Comparison of ENCODE assay signal across 19 cellular contexts in the genomic region with DNA sequence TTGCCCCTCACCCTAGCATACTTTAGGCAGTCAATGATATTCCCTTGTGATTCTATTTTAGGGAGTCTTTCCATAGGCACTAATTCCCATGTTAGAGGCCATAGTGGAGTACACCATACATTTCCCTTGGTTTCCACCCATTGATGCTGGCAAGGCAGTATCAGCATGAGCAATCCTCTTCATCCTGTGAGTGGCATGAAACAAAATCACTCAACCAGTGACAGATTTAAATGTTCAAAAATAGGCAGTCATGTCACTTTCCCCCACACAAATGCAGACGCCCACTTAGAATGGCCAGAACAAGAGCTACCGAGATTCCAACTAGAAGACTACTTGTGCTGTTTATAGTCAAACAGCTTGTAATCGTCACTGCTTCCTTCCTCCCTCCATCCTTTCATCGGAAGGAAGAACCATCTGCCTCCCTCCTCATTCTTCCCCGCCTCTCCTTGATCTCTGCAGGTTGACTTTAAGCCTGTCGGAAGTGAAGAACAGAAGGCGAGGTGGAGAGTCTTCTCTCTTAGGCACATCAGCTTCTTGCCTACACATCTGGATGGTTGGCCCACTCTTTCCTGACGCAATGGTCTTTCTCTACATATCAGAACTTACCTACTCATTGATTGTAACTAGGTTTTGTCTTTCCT. TPM values are rescaled to one million over a fixed set of nuclear protein-coding genes. Genes with fewer than 3 reads are reported as not detected.
DNase-seq lines count a peak whose midpoint lies in the region; ATAC-seq and TF ChIP-seq lines count a peak whose summit lies in the region.
"Had no signal": no experiment of that assay in that cellular context is flagged by ENCODE, and none has a peak within 500 bp of the region (broad histone marks: within the 10 kb centered on the region; RNA-seq: fewer than 3 reads in every experiment).

No MANE protein-coding gene starts in this region.

- no peak overlapping the region for H3K4me3 Mint-ChIP-seq in activated CD4-positive, alpha-beta T cell treated with anti-CD3 and anti-CD28 coated beads for 36 hours
- H3K4me3 Mint-ChIP-seq in activated CD8-positive, alpha-beta T cell treated with anti-CD3 and anti-CD28 coated beads for 36 hours: no peak overlapping the region
- H3K4me3 Mint-ChIP-seq: WTC11 had no signal

- DNase-seq in activated CD4-positive, alpha-beta T cell treated with anti-CD3 and anti-CD28 coated beads for 36 hours: peak; percentile 20
- no peak for DNase-seq in activated CD4-positive, alpha-beta T cell treated with anti-CD3 and anti-CD28 coated beads for 4 hours
- no peak for DNase-seq in activated CD8-positive, alpha-beta T cell treated with anti-CD3 and anti-CD28 coated beads for 36 hours
- DNase-seq in inferior parietal cortex (ENCODE audit: extremely low spot score) (peak; percentile 33), A172 (ENCODE audit: low spot score) (no peak), left colon (no peak)
- DNase-seq: 8988T; brain microvascular endothelial cell; dermis blood vessel endothelial cell; kidney glomerular epithelial cell; NCI-H1694 treated with DMSO at 0.1 percent for 48 hours; stimulated activated CD4-positive, alpha-beta T cell treated with anti-CD3 and anti-CD28 coated beads, Interleukin-1b, Interleukin-23, amount 100 ng/mL, for 48 hours; uterus had no signal

- peak; percentile 62 for ATAC-seq in activated CD4-positive, alpha-beta T cell treated with anti-CD3 and anti-CD28 coated beads for 36 hours
- peak; percentile 52 for ATAC-seq in activated CD8-positive, alpha-beta T cell treated with anti-CD3 and anti-CD28 coated beads for 36 hours
- ATAC-seq in left colon (no peak), HG02588 (IDR thresholded peaks at IDR 0.05; ENCODE audit: unreplicated experiment) (no peak)
- ATAC-seq: WTC11 had no signal

- H3F3A ChIP-seq in DOHH2 (ENCODE audit: control insufficient read depth, insufficient read depth): peaks cover 38% of the 10 kb centered on the region

- H3K4me2 ChIP-seq in DOHH2 (ENCODE audit: low read length): peak overlapping the region; percentile 84
- H3K4me2 ChIP-seq: hepatocyte had no signal

- POLR2A ChIA-PET in activated CD4-positive, alpha-beta T cell treated with anti-CD3 and anti-CD28 coated beads for 36 hours (lab: Charles Lee): no interaction called here
- POLR2A ChIA-PET in activated CD8-positive, alpha-beta T cell treated with anti-CD3 and anti-CD28 coated beads for 36 hours (lab: Charles Lee): interaction anchor here (2.1 kb wide), 1 partner anchor 36 kb away, joined by 7 read pairs; no protein-coding TSS in a partner anchor

- H3K9me2 ChIP-seq in DOHH2 (replicated peaks; ENCODE audit: control insufficient read depth, low read length): no peaks in the 10 kb centered on the region

- H3K4me1 ChIP-seq in DOHH2 (ENCODE audit: control insufficient read depth, low read length): peaks cover 95% of the 10 kb centered on the region
- H3K4me1 ChIP-seq: HAP-1, parathyroid adenoma, uterus had no signal

- no peaks in the 10 kb centered on the region for H4K20me1 ChIP-seq in DOHH2 (ENCODE audit: control insufficient read depth, insufficient read depth, low read depth, low read length)

- H3K36me3 ChIP-seq in DOHH2 (ENCODE audit: control insufficient read depth, low read length): no peaks in the 10 kb centered on the region
- H3K36me3 ChIP-seq: brain microvascular endothelial cell, HAP-1, uterus had no signal

- H3K9me3 ChIP-seq in DOHH2 (ENCODE audit: control insufficient read depth, insufficient read depth, low read length): no peaks in the 10 kb centered on the region
- H3K9me3 ChIP-seq: HAP-1, uterus had no signal

- H3K27ac ChIP-seq in DOHH2 (ENCODE audit: low read depth, low read length): peak overlapping the region; percentile 98
- H3K27ac ChIP-seq: brain microvascular endothelial cell, hepatocyte, parathyroid adenoma, uterus had no signal

- H3K27ac Mint-ChIP-seq in activated CD4-positive, alpha-beta T cell treated with anti-CD3 and anti-CD28 coated beads for 36 hours: peak overlapping the region; percentile 74
- H3K27ac Mint-ChIP-seq in activated CD8-positive, alpha-beta T cell treated with anti-CD3 and anti-CD28 coated beads for 36 hours: peak overlapping the region; percentile 40
- H3K27ac Mint-ChIP-seq: WTC11 had no signal

- no peaks in the 10 kb centered on the region for H3K9me3 Mint-ChIP-seq in activated CD4-positive, alpha-beta T cell treated with anti-CD3 and anti-CD28 coated beads for 36 hours (ENCODE audit: low read depth)
- H3K9me3 Mint-ChIP-seq in activated CD8-positive, alpha-beta T cell treated with anti-CD3 and anti-CD28 coated beads for 36 hours: peaks cover 2% of the 10 kb centered on the region

- peaks cover 36% of the 10 kb centered on the region for H3K4me1 Mint-ChIP-seq in activated CD4-positive, alpha-beta T cell treated with anti-CD3 and anti-CD28 coated beads for 36 hours
- H3K4me1 Mint-ChIP-seq in activated CD8-positive, alpha-beta T cell treated with anti-CD3 and anti-CD28 coated beads for 36 hours (ENCODE audit: low read depth): peaks cover 31% of the 10 kb centered on the region

- H3K79me2 ChIP-seq in DOHH2 (ENCODE audit: control insufficient read depth, low read length): no peaks in the 10 kb centered on the region
- H3K79me2 ChIP-seq: hepatocyte, parathyroid adenoma had no signal

- CTCF ChIA-PET in activated CD4-positive, alpha-beta T cell treated with anti-CD3 and anti-CD28 coated beads for 36 hours (lab: Charles Lee): interaction anchor here (0.7 to 2.0 kb wide), 3 partner anchors 15 to 308 kb away, joined by 4 to 9 read pairs (median 4); no protein-coding TSS in a partner anchor
- CTCF ChIA-PET in activated CD8-positive, alpha-beta T cell treated with anti-CD3 and anti-CD28 coated beads for 36 hours (lab: Charles Lee): interaction anchor here (2.0 kb wide), 1 partner anchor 9 kb away, joined by 5 read pairs; no protein-coding TSS in a partner anchor

- TF ChIP-seq CTCF in DOHH2 (IDR thresholded peaks at IDR 0.05; ENCODE audit: low read depth, low read length, poor library complexity, severe bottlenecking): no peak
- TF ChIP-seq CTCF in activated CD8-positive, alpha-beta T cell treated with anti-CD3 and anti-CD28 coated beads for 36 hours (IDR thresholded peaks at IDR 0.05): no peak

- H3K4me3 ChIP-seq in DOHH2 (ENCODE audit: low read length): peak overlapping the region; percentile 66
- H3K4me3 ChIP-seq: HAP-1, hepatocyte, uterus had no signal

- no peaks in the 10 kb centered on the region for H3K27me3 Mint-ChIP-seq in activated CD4-positive, alpha-beta T cell treated with anti-CD3 and anti-CD28 coated beads for 36 hours
- no peaks in the 10 kb centered on the region for H3K27me3 Mint-ChIP-seq in activated CD8-positive, alpha-beta T cell treated with anti-CD3 and anti-CD28 coated beads for 36 hours

- intact Hi-C loops in activated CD4-positive, alpha-beta T cell treated with anti-CD3 and anti-CD28 coated beads for 36 hours (cut with DNase I, micrococcal nuclease): no loop called here
- intact Hi-C loops in activated CD8-positive, alpha-beta T cell treated with anti-CD3 and anti-CD28 coated beads for 36 hours (cut with micrococcal nuclease): no loop called here
- intact Hi-C loops in left colon (cut with DNase I, micrococcal nuclease): no loop called here

- H3K27me3 ChIP-seq in DOHH2 (ENCODE audit: control insufficient read depth, low read length): no peaks in the 10 kb centered on the region
- H3K27me3 ChIP-seq: brain microvascular endothelial cell, uterus had no signal

- H3K36me3 Mint-ChIP-seq in activated CD4-positive, alpha-beta T cell treated with anti-CD3 and anti-CD28 coated beads for 36 hours (ENCODE audit: low read depth): no peaks in the 10 kb centered on the region
- H3K36me3 Mint-ChIP-seq in activated CD8-positive, alpha-beta T cell treated with anti-CD3 and anti-CD28 coated beads for 36 hours (ENCODE audit: low read depth): no peaks in the 10 kb centered on the region
- H3K36me3 Mint-ChIP-seq: WTC11 had no signal

RNA-seq across cellular contexts. Expression of a gene that starts 22.5 kb away (rescaled TPM):
- 1 to 10 TPM; 3.2 to 3.5 TPM for total RNA-seq in activated CD4-positive, alpha-beta T cell treated with anti-CD3 and anti-CD28 coated beads for 36 hours
- total RNA-seq in activated CD8-positive, alpha-beta T cell treated with anti-CD3 and anti-CD28 coated beads for 36 hours: 1 to 10 TPM; 2.7 to 3.1 TPM
- total RNA-seq in A172 (2014; rRNA removed; shearing (Covaris generic)): 4.0 and 5.3 TPM in 2 replicates
- 10 to 100 TPM; 35.4 to 67.5 TPM for total RNA-seq in left colon

RNA-seq across cellular contexts. Expression of a gene that starts 41.8 kb away (rescaled TPM):
- 1,000 to 10,000 TPM in 1 of 2 experiments, 100 to 1,000 TPM in 1; 756 to 1,682 TPM for total RNA-seq in activated CD4-positive, alpha-beta T cell treated with anti-CD3 and anti-CD28 coated beads for 36 hours
- 1,000 to 10,000 TPM; 1,401 to 1,445 TPM for total RNA-seq in activated CD8-positive, alpha-beta T cell treated with anti-CD3 and anti-CD28 coated beads for 36 hours
- 908 and 920 TPM in 2 replicates for total RNA-seq in A172 (2014; rRNA removed; shearing (Covaris generic))
- total RNA-seq in left colon: 100 to 1,000 TPM; 685 to 745 TPM

Comparison
In these comparisons a context has a peak if more than half of its experiments do, and no peak if none do; other contexts are left out.
1. DNase-seq: peak in activated CD4-positive, alpha-beta T cell treated with anti-CD3 and anti-CD28 coated beads for 36 hours (single experiment) and inferior parietal cortex (single experiment); none in activated CD4-positive, alpha-beta T cell treated with anti-CD3 and anti-CD28 coated beads for 4 hours (0 of 2), activated CD8-positive, alpha-beta T cell treated with anti-CD3 and anti-CD28 coated beads for 36 hours (single experiment), A172 (single experiment) and left colon (0 of 2).
2. ATAC-seq: peak in activated CD4-positive, alpha-beta T cell treated with anti-CD3 and anti-CD28 coated beads for 36 hours (single experiment) and activated CD8-positive, alpha-beta T cell treated with anti-CD3 and anti-CD28 coated beads for 36 hours (single experiment); none in left colon (single experiment) and HG02588 (single experiment).